20 cellular contexts compared by ENCODE assay signal in the genomic region with DNA sequence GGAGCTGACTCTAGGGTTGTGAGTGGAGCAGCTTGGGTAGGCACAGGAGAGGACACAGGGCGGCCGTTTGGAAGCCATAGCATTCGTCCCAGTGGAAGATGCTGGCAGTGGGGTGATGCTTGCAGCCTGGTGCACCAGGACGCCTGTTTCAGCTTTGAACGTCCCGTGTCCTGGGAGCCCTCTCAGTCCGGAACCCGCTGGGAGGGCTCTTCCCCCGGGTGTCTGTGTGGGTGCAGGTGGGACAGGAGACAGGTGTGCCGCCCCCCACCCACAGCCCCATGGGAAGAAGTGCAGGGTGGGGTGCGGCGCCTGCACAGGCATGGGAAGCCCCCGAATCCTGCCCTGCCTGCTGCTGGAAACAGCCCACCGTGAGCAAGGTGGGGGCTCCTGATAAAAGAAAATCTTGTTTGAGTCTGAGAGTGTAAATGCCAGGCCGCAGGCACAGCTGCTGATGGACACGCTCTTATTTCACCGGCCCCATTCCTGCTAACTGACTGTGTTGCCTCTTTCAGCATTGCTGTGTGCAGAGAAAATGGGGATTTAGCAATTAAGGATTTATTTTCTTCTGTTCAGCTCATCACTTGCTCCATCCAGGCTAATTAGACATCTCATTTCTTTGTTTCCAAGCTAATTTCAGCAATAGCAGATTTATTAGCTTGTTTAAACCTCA. TPM values are rescaled to one million over a fixed set of nuclear protein-coding genes. Genes with fewer than 3 reads are reported as not detected.
DNase-seq lines count a peak whose midpoint lies in the region; FAIRE-seq and TF ChIP-seq lines count a peak whose summit lies in the region.
"Had no signal": no experiment of that assay in that cellular context is flagged by ENCODE, and none has a peak within 500 bp of the region (broad histone marks: within the 10 kb centered on the region; RNA-seq: fewer than 3 reads in every experiment).

No MANE protein-coding gene starts in this region.

- H4K20me1 ChIP-seq in BLaER1: no peaks in the 10 kb centered on the region

- intact Hi-C loops in kidney (cut with DNase I): no loop called here
- intact Hi-C loops in posterior cingulate gyrus (cut with DNase I): no loop called here

- H3K36me3 ChIP-seq in BLaER1 (no peaks in the 10 kb centered on the region), SJCRH30 (no peaks in the 10 kb centered on the region), kidney (ENCODE audit: control insufficient read depth in 1 of 2, insufficient read depth in 2 of 2, low read length in 2 of 2) (no peaks in the 10 kb centered on the region)
- H3K36me3 ChIP-seq: WERI-Rb-1 had no signal

- DNase-seq in SJCRH30 (peak in 1 of 2 experiments; percentile 25), kidney (peak; percentile 72), posterior cingulate gyrus (peak in 6 of 10 donors; percentile 7 to 72 (median 33)), NCI-H146 treated with DMSO at 0.1 percent for 48 hours (lab: John Stamatoyannopoulos, UW; ENCODE audit: unreplicated experiment) (no peak), type B pancreatic cell (ENCODE audit: extremely low spot score, unreplicated experiment) (no peak), NCI-H510A treated with DMSO at 0.1 percent for 48 hours (lab: John Stamatoyannopoulos, UW) (no peak), C1 segment of cervical spinal cord (lab: John Stamatoyannopoulos, UW) (no peak)
- DNase-seq: activated CD4-positive, alpha-beta T cell treated with anti-CD3 and anti-CD28 coated beads, Interleukin-2, amount 50 U/mL, for 1 hour; activated CD8-positive, alpha-beta memory T cell treated with anti-CD3 and anti-CD28 coated beads, Interleukin-2, amount 50 U/mL, for 4 hours; DMS79; NCI-H1436 treated with DMSO at 0.1 percent for 48 hours; NCI-H2171; NCI-H526 treated with DMSO at 0.1 percent for 48 hours; occipital lobe; WERI-Rb-1 had no signal

- H3K4me3 ChIP-seq in BLaER1: no peak overlapping the region
- peak overlapping the region; percentile 37 for H3K4me3 ChIP-seq in SJCRH30
- no peak overlapping the region for H3K4me3 ChIP-seq in kidney (ENCODE audit: low read length in 2 of 2)

- H3K27me3 ChIP-seq in BLaER1 (peaks cover 13% of the 10 kb centered on the region; the same call in 1 of the 2 replicates), SJCRH30 (no peaks in the 10 kb centered on the region)

- FAIRE-seq in kidney (lab: Jason Lieb, UNC): no peak

- H3K4me1 Mint-ChIP-seq in type B pancreatic cell (ENCODE audit: unreplicated experiment): no peaks in the 10 kb centered on the region
- H3K4me1 Mint-ChIP-seq: activated T-helper 17 cell treated with anti-CD3 and anti-CD28 coated beads, Interleukin-2, amount 50 U/mL, for 72 hours; CD8-positive, alpha-beta memory T cell had no signal

- no peaks in the 10 kb centered on the region for H3K36me3 Mint-ChIP-seq in type B pancreatic cell
- H3K36me3 Mint-ChIP-seq: CD8-positive, alpha-beta memory T cell had no signal

- no peak overlapping the region for H3K27ac Mint-ChIP-seq in type B pancreatic cell
- H3K27ac Mint-ChIP-seq: activated T-helper 17 cell treated with anti-CD3 and anti-CD28 coated beads, Interleukin-2, amount 50 U/mL, for 72 hours; CD8-positive, alpha-beta memory T cell; dendritic cell treated with granulocyte-macrophage colony-stimulating factor and Interleukin-4, amounts not matched to agents 40 ng/mL and 50 ng/mL, for 4 days had no signal

- H3K4me1 ChIP-seq in BLaER1 (peaks cover 54% of the 10 kb centered on the region), SJCRH30 (0 out of 2 replicates have a peak, but pooled peaks cover 3% of the 10 kb centered on the region), kidney (ENCODE audit: control insufficient read depth in 1 of 2, insufficient read depth in 1 of 2, low read depth in 1 of 2, low read length in 2 of 2) (no peaks in the 10 kb centered on the region)

- H3K9ac ChIP-seq in BLaER1 (no peak overlapping the region), kidney (ENCODE audit: low read length in 2 of 2) (no peak overlapping the region)
- H3K9ac ChIP-seq: SK-N-SH had no signal

- no peak overlapping the region for H3K4me3 Mint-ChIP-seq in type B pancreatic cell
- H3K4me3 Mint-ChIP-seq: activated T-helper 17 cell treated with anti-CD3 and anti-CD28 coated beads, Interleukin-2, amount 50 U/mL, for 72 hours; CD8-positive, alpha-beta memory T cell; dendritic cell treated with granulocyte-macrophage colony-stimulating factor and Interleukin-4, amounts not matched to agents 40 ng/mL and 50 ng/mL, for 4 days had no signal

- no peaks in the 10 kb centered on the region for H3K9me3 Mint-ChIP-seq in type B pancreatic cell
- H3K9me3 Mint-ChIP-seq: activated T-helper 17 cell treated with anti-CD3 and anti-CD28 coated beads, Interleukin-2, amount 50 U/mL, for 72 hours; dendritic cell treated with granulocyte-macrophage colony-stimulating factor and Interleukin-4, amounts not matched to agents 40 ng/mL and 50 ng/mL, for 4 days had no signal

- H3K9me3 ChIP-seq in BLaER1 (peaks cover 5% of the 10 kb centered on the region; the same call in 1 of the 2 replicates), SJCRH30 (replicated peaks) (no peaks in the 10 kb centered on the region), kidney (ENCODE audit: control insufficient read depth in 1 of 2, low read length in 2 of 2) (peaks cover 3 to 17% of the 10 kb centered on the region in 2 donors)
- H3K9me3 ChIP-seq: SK-N-SH had no signal

- TF ChIP-seq CTCF in kidney (IDR thresholded peaks at IDR 0.05; ENCODE audit: borderline replicate concordance, extremely low read depth, insufficient read depth) (no peak), type B pancreatic cell (conservative IDR thresholded peaks at IDR 0.05) (no peak)

- H3K27ac ChIP-seq in BLaER1: no peak overlapping the region
- no peak overlapping the region for H3K27ac ChIP-seq in SJCRH30
- H3K27ac ChIP-seq in kidney (ENCODE audit: low read depth in 2 of 2, low read length in 2 of 2): no peak overlapping the region
- H3K27ac ChIP-seq: WERI-Rb-1 had no signal

- H3K4me2 ChIP-seq in BLaER1: peak overlapping the region; percentile 81
- H3K4me2 ChIP-seq: SK-N-SH had no signal

- peaks cover 9% of the 10 kb centered on the region for H3K27me3 Mint-ChIP-seq in type B pancreatic cell

RNA-seq across cellular contexts. Expression of a gene that starts 55.0 kb away (rescaled TPM):
- total RNA-seq in SJCRH30 (2014; rRNA removed; shearing (Covaris generic)): not detected in 2 replicates
- total RNA-seq in kidney (0.60 TPM), type B pancreatic cell (ENCODE audit: low replicate concordance) (11.7 and 61.9 TPM in 2 replicates)
- not detected for polyA plus RNA-seq in kidney (ENCODE audit: insufficient read depth, low read depth, low replicate concordance)
- polyA plus RNA-seq: CD8-positive, alpha-beta memory T cell had no signal

Comparison
In these comparisons a context has a peak if more than half of its experiments do, and no peak if none do; other contexts are left out.
1. DNase-seq: peak in kidney (single experiment) and posterior cingulate gyrus (6 of 10); none in NCI-H146 treated with DMSO at 0.1 percent for 48 hours (single experiment), type B pancreatic cell (single experiment), NCI-H510A treated with DMSO at 0.1 percent for 48 hours (single experiment) and C1 segment of cervical spinal cord (0 of 14).